In genomic region chr3:112637700-112638099, GRCh38 we compare ENCODE assay signal across 11 cellular contexts. TPM values are rescaled to one million over a fixed set of nuclear protein-coding genes. Genes with fewer than 3 reads are reported as not detected.
DNase-seq lines count a peak whose midpoint lies in the region; ATAC-seq and TF ChIP-seq lines count a peak whose summit lies in the region.
"Had no signal": no experiment of that assay in that cellular context is flagged by ENCODE, and none has a peak within 500 bp of the region (broad histone marks: within the 10 kb centered on the region; RNA-seq: fewer than 3 reads in every experiment).

No MANE protein-coding gene starts in this region.

- in situ Hi-C loops in astrocyte of the cerebellum (cut with HindIII; ENCODE audit: low sequenced_read_pairs), result loop anchor here (25.0 kb wide), 2 partner anchors 175 to 350 kb away; partner anchors contain the start of genes CD200R1 and GTPBP8

- peak overlapping the region in 2 of 3 donors; percentile 11 to 16 for H3K9ac ChIP-seq in skeletal muscle tissue (ENCODE audit: low read depth in 1 of 3, low read length in 3 of 3)

- H3K4me3 ChIP-seq in AG04450 (ENCODE audit: low read depth, low read length) (peak overlapping the region; percentile 85), astrocyte of the cerebellum (ENCODE audit: low read depth, low read length) (peak overlapping the region; percentile 66), lower lobe of right lung (peak overlapping the region; percentile 40), skeletal muscle tissue (ENCODE audit: low read length in 3 of 3) (peak overlapping the region; percentile 7 to 75 (median 73))
- no peak overlapping the region for H3K4me3 ChIP-seq in CD8-positive, alpha-beta T cell (ENCODE audit: low read depth, low read length)

- H3K9me3 Mint-ChIP-seq in T-cell, result no peaks in the 10 kb centered on the region
- H3K9me3 Mint-ChIP-seq in CD8-positive, alpha-beta T cell, result no peaks in the 10 kb centered on the region
- H3K9me3 Mint-ChIP-seq: activated naive CD4-positive, alpha-beta T cell treated with anti-CD3 and anti-CD28 coated beads, Interleukin-2, amount 50 U/mL, for 24 hours had no signal

- TF ChIP-seq CTCF in AG04450 (IDR thresholded peaks at IDR 0.05; ENCODE audit: low read depth, low read length), result no peak
- no peak for TF ChIP-seq CTCF in astrocyte of the cerebellum (IDR thresholded peaks at IDR 0.05; ENCODE audit: low read depth, low read length, missing control alignments)
- TF ChIP-seq CTCF in lower lobe of right lung (IDR thresholded peaks at IDR 0.05), result no peak
- no peak for TF ChIP-seq CTCF in CD8-positive, alpha-beta T cell (IDR thresholded peaks at IDR 0.05)

- CTCF ChIA-PET in AG04450 (lab: Charles Lee), result interaction anchor here (1.5 to 2.5 kb wide), 6 partner anchors 10 to 526 kb away, joined by 4 to 13 read pairs (median 6); no protein-coding TSS in a partner anchor
- CTCF ChIA-PET in T-cell (lab: Charles Lee), result interaction anchor here in 1 of 2 donors (0.6 to 1.4 kb wide), 3 partner anchors 97 to 651 kb away, joined by 3 to 4 read pairs (median 3); no protein-coding TSS in a partner anchor
- CTCF ChIA-PET in CD8-positive, alpha-beta T cell (lab: Charles Lee), result interaction anchor here (0.6 to 2.1 kb wide), 5 partner anchors 8 to 342 kb away, joined by 3 to 6 read pairs (median 5); no protein-coding TSS in a partner anchor

- ATAC-seq in lower lobe of right lung, result no peak
- no peak for ATAC-seq in T-cell (replicated peaks in 1 of 4)
- no peak for ATAC-seq in HG02840 (IDR thresholded peaks at IDR 0.05; ENCODE audit: low FRiP score, unreplicated experiment)
- no peak for ATAC-seq in CD8-positive, alpha-beta T cell

- H3K27ac Mint-ChIP-seq in T-cell, result no peak overlapping the region
- no peak overlapping the region for H3K27ac Mint-ChIP-seq in CD8-positive, alpha-beta T cell
- H3K27ac Mint-ChIP-seq: activated naive CD4-positive, alpha-beta T cell treated with anti-CD3 and anti-CD28 coated beads, Interleukin-2, amount 50 U/mL, for 24 hours had no signal

- H3K27me3 ChIP-seq in AG04450 (ENCODE audit: control insufficient read depth, insufficient read depth, low read length) (no peaks in the 10 kb centered on the region), lower lobe of right lung (ENCODE audit: low read depth) (no peaks in the 10 kb centered on the region), skeletal muscle tissue (ENCODE audit: control insufficient read depth in 3 of 3, insufficient read depth in 3 of 3, low read length in 3 of 3) (peaks cover 0 to 2% (median 0%) of the 10 kb centered on the region in 3 donors)
- H3K27me3 ChIP-seq in CD8-positive, alpha-beta T cell (ENCODE audit: insufficient read depth, low read length), result no peaks in the 10 kb centered on the region

- POLR2A ChIA-PET in AG04450 (lab: Yijun Ruan, JAX) (interaction anchor here (0.7 to 1.6 kb wide), 2 partner anchors 16 to 177 kb away, joined by 4 read pairs; no protein-coding TSS in a partner anchor), T-cell (lab: Charles Lee) (interaction anchor here in 1 of 2 donors (0.6 kb wide), 2 partner anchors 104 to 337 kb away, joined by 3 read pairs; no protein-coding TSS in a partner anchor)
- POLR2A ChIA-PET in CD8-positive, alpha-beta T cell (lab: Charles Lee), result interaction anchor here (1.0 kb wide), 1 partner anchor 10 kb away, joined by 3 read pairs; no protein-coding TSS in a partner anchor

- H3K27me3 Mint-ChIP-seq in T-cell, result peaks cover 0 to 4% of the 10 kb centered on the region in 2 donors
- H3K27me3 Mint-ChIP-seq in CD8-positive, alpha-beta T cell (ENCODE audit: low read depth), result peaks cover 2% of the 10 kb centered on the region

- DNase-seq in AG04450 (ENCODE audit: low read depth, low spot score), result no peak
- DNase-seq in astrocyte of the cerebellum (ENCODE audit: low read depth), result no peak
- DNase-seq in lower lobe of right lung, result no peak
- DNase-seq in T-cell, result no peak
- no peak for DNase-seq in medulla oblongata (ENCODE audit: extremely low spot score)
- no peak for DNase-seq in CD8-positive, alpha-beta T cell
- DNase-seq: MM.1S, NCI-H2171 treated with DMSO at 0.1 percent for 48 hours had no signal

- intact Hi-C loops in lower lobe of right lung (cut with DNase I), result no loop called here
- intact Hi-C loops in CD8-positive, alpha-beta T cell (cut with DNase I, micrococcal nuclease), result no loop called here

- H3K4me1 ChIP-seq in lower lobe of right lung (peaks cover 19% of the 10 kb centered on the region), skeletal muscle tissue (ENCODE audit: control insufficient read depth in 3 of 3, insufficient read depth in 3 of 3, low read length in 3 of 3) (peaks cover 13 to 24% (median 14%) of the 10 kb centered on the region in 3 donors)
- no peaks in the 10 kb centered on the region for H3K4me1 ChIP-seq in CD8-positive, alpha-beta T cell (ENCODE audit: insufficient read depth, low read length)

- H3K27ac ChIP-seq in AG04450 (ENCODE audit: low read depth, low read length) (peak overlapping the region; percentile 55), lower lobe of right lung (no peak overlapping the region), skeletal muscle tissue (ENCODE audit: low read depth, low read length) (no peak overlapping the region)
- no peak overlapping the region for H3K27ac ChIP-seq in CD8-positive, alpha-beta T cell (ENCODE audit: low read depth, low read length)

- H3K36me3 Mint-ChIP-seq in T-cell, result no peaks in the 10 kb centered on the region
- H3K36me3 Mint-ChIP-seq in CD8-positive, alpha-beta T cell, result no peaks in the 10 kb centered on the region
- H3K36me3 Mint-ChIP-seq: activated naive CD4-positive, alpha-beta T cell treated with anti-CD3 and anti-CD28 coated beads, Interleukin-2, amount 50 U/mL, for 24 hours had no signal

- no peaks in the 10 kb centered on the region for H3K36me3 ChIP-seq in lower lobe of right lung
- H3K36me3 ChIP-seq in skeletal muscle tissue (ENCODE audit: control insufficient read depth in 3 of 3, insufficient read depth in 3 of 3, low read length in 3 of 3), result no peaks in the 10 kb centered on the region
- no peaks in the 10 kb centered on the region for H3K36me3 ChIP-seq in CD8-positive, alpha-beta T cell (ENCODE audit: insufficient read depth, low read length)

- peaks cover 0 to 4% (median 2%) of the 10 kb centered on the region in 3 donors for H3K4me1 Mint-ChIP-seq in T-cell
- no peaks in the 10 kb centered on the region for H3K4me1 Mint-ChIP-seq in CD8-positive, alpha-beta T cell (ENCODE audit: low read depth)

- H3K9me3 ChIP-seq in AG04450 (ENCODE audit: control insufficient read depth, insufficient read depth, low read length), result peaks cover 9% of the 10 kb centered on the region; the same call in 1 of the 2 replicates
- H3K9me3 ChIP-seq in lower lobe of right lung, result no peaks in the 10 kb centered on the region
- no peaks in the 10 kb centered on the region for H3K9me3 ChIP-seq in skeletal muscle tissue (ENCODE audit: control insufficient read depth in 3 of 3, low read length in 3 of 3)
- H3K9me3 ChIP-seq in CD8-positive, alpha-beta T cell (ENCODE audit: low read length), result no peaks in the 10 kb centered on the region

- no peak overlapping the region for H3K4me3 Mint-ChIP-seq in T-cell
- no peak overlapping the region for H3K4me3 Mint-ChIP-seq in CD8-positive, alpha-beta T cell
- H3K4me3 Mint-ChIP-seq: activated naive CD4-positive, alpha-beta T cell treated with anti-CD3 and anti-CD28 coated beads, Interleukin-2, amount 50 U/mL, for 24 hours had no signal

RNA-seq across cellular contexts. Expression of gene CCDC80, which starts 3.2 kb away (rescaled TPM):
- 202 and 289 TPM in 2 replicates for polyA plus RNA-seq in AG04450 (2011; rRNA removed)
- 122 and 160 TPM in 2 replicates for polyA minus RNA-seq in AG04450 (2011; rRNA and poly(A)+ RNA removed)
- 148 TPM for total RNA-seq in lower lobe of right lung
- total RNA-seq in skeletal muscle tissue, result 25.6 TPM
- under 1 TPM in 3 of 5 donors, not detected in 2; 0.55 to 0.66 (median 0.56) TPM for total RNA-seq in T-cell
- not detected for total RNA-seq in CD8-positive, alpha-beta T cell

Comparison
In these comparisons a context has a peak if more than half of its experiments do, and no peak if none do; other contexts are left out.
1. RNA of gene CCDC80, which starts 3.2 kb away (total RNA-seq): 148 TPM in lower lobe of right lung (single experiment) and 25.6 TPM in skeletal muscle tissue (single experiment); 0.55 to 0.66 TPM in T-cell and not detected in CD8-positive, alpha-beta T cell; every median in the first group is over 10 times any median in the second.